26 cellular contexts compared by ENCODE assay signal in the genomic region with DNA sequence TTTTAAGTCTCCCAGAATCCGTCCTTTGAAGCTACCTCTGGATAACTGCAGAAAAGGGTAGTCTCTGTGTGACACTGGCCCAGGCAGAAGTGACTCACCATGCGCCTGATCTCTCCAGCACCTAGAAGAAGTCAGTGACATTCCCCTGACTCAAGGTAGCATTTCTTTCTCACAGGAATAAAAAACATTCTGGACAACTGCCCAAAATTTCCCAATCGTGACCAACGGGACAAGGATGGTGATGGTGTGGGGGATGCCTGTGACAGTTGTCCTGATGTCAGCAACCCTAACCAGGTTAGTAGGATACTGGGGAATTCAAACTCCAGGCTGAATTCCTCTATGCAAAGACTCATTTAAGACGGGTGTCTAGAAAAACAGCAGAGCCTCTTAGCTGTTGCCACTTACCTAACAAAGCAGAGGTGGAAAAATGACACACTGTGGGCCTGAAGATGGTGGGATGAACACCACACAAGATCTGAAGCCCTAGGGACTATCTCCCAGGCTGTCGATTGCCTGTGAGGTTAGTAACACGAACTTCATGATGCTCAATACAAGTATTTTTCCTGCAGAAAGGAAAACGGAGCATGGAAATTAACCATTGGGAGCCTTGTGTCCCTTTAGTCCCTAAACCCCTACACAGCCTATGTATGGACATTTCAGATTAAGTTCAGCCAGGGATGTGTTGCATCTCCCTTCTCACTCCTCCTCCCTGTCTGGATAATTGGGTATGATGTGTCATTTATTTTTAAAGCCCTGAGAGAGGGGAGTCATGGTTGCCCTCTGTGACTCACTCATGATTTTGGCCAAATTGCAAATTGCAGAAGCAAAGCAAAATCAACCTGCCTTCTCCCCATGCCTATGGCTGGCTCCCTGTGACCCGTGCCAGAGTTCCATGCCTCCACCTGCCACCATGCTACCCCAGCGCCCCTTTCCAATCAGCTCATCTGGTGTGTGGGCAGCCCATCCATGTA. TPM values are rescaled to one million over a fixed set of nuclear protein-coding genes. Genes with fewer than 3 reads are reported as not detected.
DNase-seq lines count a peak whose midpoint lies in the region; ATAC-seq and TF ChIP-seq lines count a peak whose summit lies in the region.
"Had no signal": no experiment of that assay in that cellular context is flagged by ENCODE, and none has a peak within 500 bp of the region (broad histone marks: within the 10 kb centered on the region; RNA-seq: fewer than 3 reads in every experiment).

No MANE protein-coding gene starts in this region.

- no peak for ATAC-seq in WTC11
- ATAC-seq: activated naive CD4-positive, alpha-beta T cell treated with anti-CD3 and anti-CD28 coated beads, Interleukin-2, amount 50 U/mL, for 72 hours; activated T-cell treated with anti-CD3 and anti-CD28 coated beads, Interleukin-2, amount 50 U/mL, for 4 hours; heart right ventricle; HepG2; pancreas had no signal

- H3K4me3 Mint-ChIP-seq in CD14-positive monocyte (no peak overlapping the region), WTC11 (no peak overlapping the region), Calu3 (ENCODE audit: low read depth, unreplicated experiment) (no peak overlapping the region), chondrocyte (ENCODE audit: unreplicated experiment) (no peak overlapping the region)
- H3K4me3 Mint-ChIP-seq: activated CD4-positive, alpha-beta memory T cell treated with anti-CD3 and anti-CD28 coated beads for 36 hours; activated T-cell treated with anti-CD3 and anti-CD28 coated beads, Interleukin-2, amount 50 U/mL, for 4 hours; brain; immature natural killer cell; T-helper 1 cell treated with Interleukin-12 subunit alpha and Interleukin-12 subunit beta and Interleukin-4 antibody, amounts not matched to agents 30 μg/mL and 1 μg/mL, for 36 hours had no signal

- H3K36me3 Mint-ChIP-seq in CD14-positive monocyte (peaks cover 35 to 44% of the 10 kb centered on the region in 2 donors), WTC11 (no peaks in the 10 kb centered on the region), Calu3 (ENCODE audit: insufficient read depth, unreplicated experiment) (no peaks in the 10 kb centered on the region), chondrocyte (ENCODE audit: low read depth) (no peaks in the 10 kb centered on the region)
- H3K36me3 Mint-ChIP-seq: activated naive CD4-positive, alpha-beta T cell treated with anti-CD3 and anti-CD28 coated beads, Interleukin-2, amount 50 U/mL, for 72 hours; immature natural killer cell had no signal

- no peak overlapping the region for H3K4me3 ChIP-seq in adipocyte (ENCODE audit: low read length)
- H3K4me3 ChIP-seq: heart right ventricle, lung, pancreas, sigmoid colon, stomach had no signal

- H3K27me3 Mint-ChIP-seq in CD14-positive monocyte (ENCODE audit: low read depth in 3 of 3) (peaks cover 0 to 6% (median 0%) of the 10 kb centered on the region in 3 donors), WTC11 (ENCODE audit: low read depth) (no peaks in the 10 kb centered on the region), Calu3 (ENCODE audit: unreplicated experiment) (peaks cover 14% of the 10 kb centered on the region), chondrocyte (ENCODE audit: low read depth) (no peaks in the 10 kb centered on the region)
- H3K27me3 Mint-ChIP-seq: activated CD4-positive, alpha-beta memory T cell treated with anti-CD3 and anti-CD28 coated beads for 36 hours had no signal

- H3K9ac ChIP-seq in adipocyte (ENCODE audit: low read length): no peak overlapping the region

- BruUV-seq in Calu3 (replicated peaks; lab: Mats Ljungman, UMichigan): no TSS peak

- peaks cover 54% of the 10 kb centered on the region for H3K4me1 Mint-ChIP-seq in CD14-positive monocyte
- peaks cover 6% of the 10 kb centered on the region; the same call in 1 of the 2 replicates for H3K4me1 Mint-ChIP-seq in WTC11
- no peaks in the 10 kb centered on the region for H3K4me1 Mint-ChIP-seq in Calu3 (ENCODE audit: low read depth, unreplicated experiment)
- peaks cover 5% of the 10 kb centered on the region for H3K4me1 Mint-ChIP-seq in chondrocyte (ENCODE audit: low read depth)
- H3K4me1 Mint-ChIP-seq: immature natural killer cell had no signal

- no peaks in the 10 kb centered on the region for H3K36me3 ChIP-seq in adipocyte (ENCODE audit: control insufficient read depth, insufficient read depth, low read length, severe bottlenecking)
- H3K36me3 ChIP-seq: pancreas, sigmoid colon, stomach, WERI-Rb-1 had no signal

- POLR2A ChIA-PET in WTC11 (lab: Charles Lee): no interaction called here

- H3K9me3 Mint-ChIP-seq in CD14-positive monocyte (no peaks in the 10 kb centered on the region), WTC11 (no peaks in the 10 kb centered on the region), Calu3 (ENCODE audit: low read depth, unreplicated experiment) (no peaks in the 10 kb centered on the region), chondrocyte (ENCODE audit: low read depth) (no peaks in the 10 kb centered on the region)
- H3K9me3 Mint-ChIP-seq: activated CD4-positive, alpha-beta memory T cell treated with anti-CD3 and anti-CD28 coated beads for 36 hours; activated naive CD4-positive, alpha-beta T cell treated with anti-CD3 and anti-CD28 coated beads, Interleukin-2, amount 50 U/mL, for 72 hours; activated T-cell treated with anti-CD3 and anti-CD28 coated beads, Interleukin-2, amount 50 U/mL, for 4 hours; brain; immature natural killer cell; T-helper 1 cell treated with Interleukin-12 subunit alpha and Interleukin-12 subunit beta and Interleukin-4 antibody, amounts not matched to agents 30 μg/mL and 1 μg/mL, for 36 hours had no signal

- H3K27ac Mint-ChIP-seq in CD14-positive monocyte (peak overlapping the region in 4 of 7 donors; percentile 21 to 64 (median 42)), WTC11 (no peak overlapping the region), Calu3 (ENCODE audit: unreplicated experiment) (no peak overlapping the region), chondrocyte (ENCODE audit: unreplicated experiment) (no peak overlapping the region)
- H3K27ac Mint-ChIP-seq: activated CD4-positive, alpha-beta memory T cell treated with anti-CD3 and anti-CD28 coated beads for 36 hours; activated naive CD4-positive, alpha-beta T cell treated with anti-CD3 and anti-CD28 coated beads, Interleukin-2, amount 50 U/mL, for 72 hours; immature natural killer cell; T-helper 1 cell treated with Interleukin-12 subunit alpha and Interleukin-12 subunit beta and Interleukin-4 antibody, amounts not matched to agents 30 μg/mL and 1 μg/mL, for 36 hours had no signal

- H3K9me3 ChIP-seq in adipocyte (ENCODE audit: control insufficient read depth, low read length): no peaks in the 10 kb centered on the region
- H3K9me3 ChIP-seq: heart right ventricle, pancreas, sigmoid colon, stomach had no signal

- CTCF ChIA-PET in WTC11 (lab: Charles Lee): no interaction called here
- CTCF ChIA-PET in Calu3 (lab: Charles Lee): no interaction called here

- intact Hi-C loops in CD14-positive monocyte (cut with micrococcal nuclease): loop anchor here in 1 of 2 donors (10.0 kb wide), 1 partner anchor 88 kb away; no protein-coding TSS in a partner anchor
- intact Hi-C loops in Calu3 (cut with micrococcal nuclease; ENCODE audit: unreplicated experiment): no loop called here

- TF ChIP-seq CTCF in CD14-positive monocyte (IDR thresholded peaks at IDR 0.05): no peak
- no peak for TF ChIP-seq CTCF in WTC11 (IDR thresholded peaks at IDR 0.05)
- no peak for TF ChIP-seq CTCF in Calu3 (IDR thresholded peaks at IDR 0.05; ENCODE audit: unreplicated experiment)
- no peak for TF ChIP-seq CTCF in chondrocyte (IDR thresholded peaks at IDR 0.05)

- H3K4me1 ChIP-seq in adipocyte (ENCODE audit: control insufficient read depth, insufficient read depth, low read length): peaks cover 20% of the 10 kb centered on the region
- H3K4me1 ChIP-seq: pancreas, sigmoid colon had no signal

- DNase-seq in CD14-positive monocyte (ENCODE audit: low spot score) (no peak), LHCN-M2 (ENCODE audit: low read depth) (peak; percentile 17), adipocyte (ENCODE audit: low read depth) (peak; percentile 39), islet precursor cell (peak; percentile 23), WTC11 (ENCODE audit: low spot score) (no peak), Calu3 (no peak), chondrocyte (ENCODE audit: low spot score) (no peak)
- no peak for DNase-seq in NK-92 treated with Interleukin-12 subunit alpha and Interleukin-12 subunit beta, amount 100 ng/mL, for 24 hours (lab: John Stamatoyannopoulos, UW)
- DNase-seq: activated CD4-positive, alpha-beta memory T cell treated with anti-CD3 and anti-CD28 coated beads for 36 hours; activated T-cell treated with anti-CD3 and anti-CD28 coated beads, Interleukin-2, amount 50 U/mL, for 4 hours; heart right ventricle; immature natural killer cell; MM.1S; NCI-H2029; NCI-H446 treated with DMSO at 0.1 percent for 48 hours; pancreas; Right ventricle myocardium superior; sigmoid colon; stimulated activated CD4-positive, alpha-beta T cell treated with anti-CD3 and anti-CD28 coated beads, Interleukin-2, amount 100 ng/mL, for 24 hours; stomach; WERI-Rb-1 had no signal

- H3K27me3 ChIP-seq in adipocyte (replicated peaks; ENCODE audit: control insufficient read depth, insufficient read depth, low read length): peaks cover 2% of the 10 kb centered on the region
- H3K27me3 ChIP-seq: heart right ventricle, pancreas, sigmoid colon, stomach had no signal

TF ChIP-seq in WTC11, 78 proteins besides CTCF, POLR2A, EP300 and RAD21 (continues in another document):
- TF ChIP-seq, protein P1, sequence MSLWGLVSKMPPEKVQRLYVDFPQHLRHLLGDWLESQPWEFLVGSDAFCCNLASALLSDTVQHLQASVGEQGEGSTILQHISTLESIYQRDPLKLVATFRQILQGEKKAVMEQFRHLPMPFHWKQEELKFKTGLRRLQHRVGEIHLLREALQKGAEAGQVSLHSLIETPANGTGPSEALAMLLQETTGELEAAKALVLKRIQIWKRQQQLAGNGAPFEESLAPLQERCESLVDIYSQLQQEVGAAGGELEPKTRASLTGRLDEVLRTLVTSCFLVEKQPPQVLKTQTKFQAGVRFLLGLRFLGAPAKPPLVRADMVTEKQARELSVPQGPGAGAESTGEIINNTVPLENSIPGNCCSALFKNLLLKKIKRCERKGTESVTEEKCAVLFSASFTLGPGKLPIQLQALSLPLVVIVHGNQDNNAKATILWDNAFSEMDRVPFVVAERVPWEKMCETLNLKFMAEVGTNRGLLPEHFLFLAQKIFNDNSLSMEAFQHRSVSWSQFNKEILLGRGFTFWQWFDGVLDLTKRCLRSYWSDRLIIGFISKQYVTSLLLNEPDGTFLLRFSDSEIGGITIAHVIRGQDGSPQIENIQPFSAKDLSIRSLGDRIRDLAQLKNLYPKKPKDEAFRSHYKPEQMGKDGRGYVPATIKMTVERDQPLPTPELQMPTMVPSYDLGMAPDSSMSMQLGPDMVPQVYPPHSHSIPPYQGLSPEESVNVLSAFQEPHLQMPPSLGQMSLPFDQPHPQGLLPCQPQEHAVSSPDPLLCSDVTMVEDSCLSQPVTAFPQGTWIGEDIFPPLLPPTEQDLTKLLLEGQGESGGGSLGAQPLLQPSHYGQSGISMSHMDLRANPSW (CRISPR knock-in tag; conservative IDR thresholded peaks at IDR 0.05; ENCODE audit: low read depth): no peak

RNA-seq across cellular contexts. Expression of a gene that starts 37.2 kb away (rescaled TPM):
- polyA plus RNA-seq in CD14-positive monocyte: not detected
- 0.11 and 0.38 TPM in 2 replicates for total RNA-seq in LHCN-M2 (2014; rRNA removed)
- 0.50 TPM for polyA plus RNA-seq in LHCN-M2 (2012)
- total RNA-seq in WTC11 (2021): 11.8 to 21.2 TPM (median 18.4 TPM) in 3 replicates
- total RNA-seq in Calu3 (2022): 0.52 and 1.3 TPM in 2 replicates
- total RNA-seq in chondrocyte: 0.28 to 1.6 TPM (median 0.75 TPM) in 3 replicates
- polyA plus RNA-seq: immature natural killer cell had no signal

Comparison
In these comparisons a context has a peak if more than half of its experiments do, and no peak if none do; other contexts are left out.
1. DNase-seq: peak in LHCN-M2 (single experiment), adipocyte (single experiment) and islet precursor cell (single experiment); none in CD14-positive monocyte (single experiment), NK-92 treated with Interleukin-12 subunit alpha and Interleukin-12 subunit beta, amount 100 ng/mL, for 24 hours (single experiment), WTC11 (single experiment), Calu3 (single experiment) and chondrocyte (single experiment).
2. H3K27ac Mint-ChIP-seq: peak in CD14-positive monocyte (4 of 7); none in WTC11 (single experiment), Calu3 (single experiment) and chondrocyte (single experiment).